8 cellular contexts compared by ENCODE assay signal in the genomic region with DNA sequence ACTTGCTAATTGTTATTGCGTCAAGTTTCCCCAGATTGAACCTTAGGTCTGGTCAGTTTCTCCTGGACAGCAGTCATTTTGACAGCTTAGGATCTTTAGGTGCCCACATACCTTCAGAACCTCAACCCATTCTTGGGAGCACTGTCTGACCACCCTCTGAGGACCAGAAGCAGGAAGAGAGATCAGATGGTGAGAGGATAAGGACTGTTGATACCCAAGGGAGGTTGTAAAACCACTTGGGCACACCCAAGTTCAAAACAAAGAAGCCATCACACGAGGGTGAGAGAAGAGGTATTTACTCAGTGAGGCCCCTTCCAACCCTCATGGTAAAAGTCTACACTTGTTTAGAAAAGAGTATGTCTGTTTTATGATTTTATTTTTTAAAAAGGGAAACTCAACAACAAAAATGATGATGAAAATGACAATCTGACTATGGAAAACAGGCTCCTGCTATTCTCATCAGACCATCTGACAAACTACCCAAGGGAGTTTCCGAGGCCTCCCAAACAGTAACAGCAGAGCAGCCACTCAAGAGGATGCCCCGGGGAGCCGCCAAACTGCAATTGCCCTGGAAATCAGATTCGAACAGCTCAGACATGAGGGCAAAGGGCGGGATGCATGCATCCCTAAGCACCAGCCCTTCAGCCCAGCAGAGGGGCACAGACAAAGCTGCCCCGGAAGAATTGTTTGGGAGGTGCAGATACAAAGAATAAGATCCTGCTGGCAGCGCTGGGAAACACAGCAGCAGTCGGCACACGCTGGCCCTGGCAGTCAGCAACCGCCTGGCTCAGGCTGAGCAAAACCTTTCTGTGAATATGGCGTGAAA.
DNase-seq lines count a peak whose midpoint lies in the region; ATAC-seq, FAIRE-seq and TF ChIP-seq lines count a peak whose summit lies in the region.

No MANE protein-coding gene starts in this region.

- H3K9me3 ChIP-seq in HepG2 (ENCODE audit: low read length), result no peaks in the 10 kb centered on the region
- H3K9me3 ChIP-seq in right lobe of liver, result no peaks in the 10 kb centered on the region
- H3K9me3 ChIP-seq in suprapubic skin, result no peaks in the 10 kb centered on the region

- no peak overlapping the region for H3K27ac ChIP-seq in HepG2 (ENCODE audit: extremely low read length, insufficient read depth, low read length)
- H3K27ac ChIP-seq in right lobe of liver, result peak overlapping the region in 1 of 3 donors; percentile 52
- no peak overlapping the region for H3K27ac ChIP-seq in suprapubic skin

- 42% methylated on average over 11 of the region's 13 CpGs for WGBS in HepG2 (ENCODE audit: low lambda C conversion rate)
- 74% methylated on average over 7 of the region's 13 CpGs for WGBS in right lobe of liver (ENCODE audit: insufficient coverage, low coverage, low lambda C conversion rate, missing lambda C conversion rate)
- 69% methylated on average over 13 of the region's 13 CpGs for WGBS in suprapubic skin

- no peak for FAIRE-seq in HepG2 (lab: Jason Lieb, UNC)

- BruUV-seq in HepG2 (replicated peaks; lab: Mats Ljungman, UMichigan), result no TSS peak

- no peak for DNase-seq in HepG2 (ENCODE audit: low spot score)
- no peak for DNase-seq in right lobe of liver
- DNase-seq in NCI-H526 treated with DMSO at 0.1 percent for 48 hours (lab: John Stamatoyannopoulos, UW), result peak; percentile 34
- peak; percentile 31 for DNase-seq in left ventricle myocardium superior
- peak; percentile 39 for DNase-seq in stimulated activated naive CD8-positive, alpha-beta T cell treated with anti-CD3 and anti-CD28 coated beads, Interleukin-15, Interleukin-2, amounts not matched to agents 100 U/mL and 50 U/mL, for 24 hours
- no peak for DNase-seq in T1000 (lab: John Stamatoyannopoulos, UW)
- DNase-seq in effector CD8-positive, alpha-beta T cell (lab: John Stamatoyannopoulos, UW), result no peak
- no peak for DNase-seq in suprapubic skin (ENCODE audit: low spot score in 2 of 2)

- CTCF ChIA-PET in HepG2 (lab: Yijun Ruan, JAX; ENCODE audit: low intra/inter-chr PET ratio, low total read pairs), result no interaction called here

- POLR2A ChIA-PET in HepG2 (lab: Yijun Ruan, JAX), result no interaction called here

- TF ChIP-seq EP300 in HepG2 (IDR thresholded peaks at IDR 0.05; ENCODE audit: low read depth in 2 of 2, low read length in 2 of 2) (no peak), HepG2 (CRISPR knock-in tag; IDR thresholded peaks at IDR 0.05; ENCODE audit: borderline replicate concordance) (no peak), suprapubic skin (IDR thresholded peaks at IDR 0.05) (no peak)

- no peak overlapping the region for H3K4me2 ChIP-seq in HepG2 (ENCODE audit: low read depth, low read length)

- ATAC-seq in HepG2 (peak; percentile 59), right lobe of liver (no peak), left ventricle myocardium superior (peak; percentile 48)
- peak; percentile 19 for ATAC-seq in stimulated activated naive CD8-positive, alpha-beta T cell treated with anti-CD3 and anti-CD28 coated beads, Interleukin-15, Interleukin-2, amounts not matched to agents 100 U/mL and 50 U/mL, for 24 hours

- TF ChIP-seq RAD21 in HepG2 (CRISPR knock-in tag; IDR thresholded peaks at IDR 0.05), result no peak

- no peaks in the 10 kb centered on the region for H3K27me3 ChIP-seq in HepG2 (ENCODE audit: control insufficient read depth in 1 of 2, insufficient read depth in 2 of 2, low read length in 2 of 2)
- H3K27me3 ChIP-seq in right lobe of liver, result no peaks in the 10 kb centered on the region
- no peaks in the 10 kb centered on the region for H3K27me3 ChIP-seq in suprapubic skin

- no peak for TF ChIP-seq POLR2A in HepG2 (IDR thresholded peaks at IDR 0.05; ENCODE audit: insufficient read depth in 1 of 2, low read depth in 2 of 2, low read length in 2 of 2)
- TF ChIP-seq POLR2A in right lobe of liver (IDR thresholded peaks at IDR 0.05), result no peak
- TF ChIP-seq POLR2A in suprapubic skin (IDR thresholded peaks at IDR 0.05), result no peak

- H3K79me2 ChIP-seq in HepG2 (ENCODE audit: insufficient read depth, low read length), result no peaks in the 10 kb centered on the region

- H3K4me3 ChIP-seq in HepG2 (replicated peaks in 1 of 3; ENCODE audit: insufficient read depth in 1 of 3, low read depth in 2 of 3, low read length in 3 of 3) (no peak overlapping the region), right lobe of liver (no peak overlapping the region), suprapubic skin (no peak overlapping the region)

- no peaks in the 10 kb centered on the region for H4K20me1 ChIP-seq in HepG2 (ENCODE audit: insufficient read depth, low read length)

- no peak overlapping the region for H2AFZ ChIP-seq in HepG2 (ENCODE audit: low read length)

- H3K9ac ChIP-seq in HepG2 (ENCODE audit: insufficient read depth, low read depth, low read length), result no peak overlapping the region

- H3K36me3 ChIP-seq in HepG2 (replicated peaks in 1 of 2; ENCODE audit: control insufficient read depth in 1 of 2, insufficient read depth in 2 of 2, low read length in 2 of 2) (no peaks in the 10 kb centered on the region), right lobe of liver (no peaks in the 10 kb centered on the region), suprapubic skin (no peaks in the 10 kb centered on the region)

- in situ Hi-C loops in HepG2 (cut with HindIII; ENCODE audit: extremely low pct_ligation_motif_present, low pct_unique_long_range_greater_than_20kb), result no loop called here

- TF ChIP-seq CTCF in HepG2 (CRISPR knock-in tag; IDR thresholded peaks at IDR 0.05) (no peak), right lobe of liver (IDR thresholded peaks at IDR 0.05) (no peak), suprapubic skin (IDR thresholded peaks at IDR 0.05) (no peak)

- intact Hi-C loops in HepG2 (cut with micrococcal nuclease; ENCODE audit: unreplicated experiment) (no loop called here), right lobe of liver (cut with DNase I) (no loop called here), left ventricle myocardium superior (cut with micrococcal nuclease) (no loop called here)

- H3K4me1 ChIP-seq in HepG2 (ENCODE audit: insufficient read depth, low read length) (peaks cover 19% of the 10 kb centered on the region), right lobe of liver (peaks cover 0 to 22% (median 11%) of the 10 kb centered on the region in 4 donors), suprapubic skin (peaks cover 24% of the 10 kb centered on the region)

TF ChIP-seq in HepG2, 621 proteins besides CTCF, POLR2A, EP300 and RAD21:
- TF ChIP-seq SIX1 (CRISPR knock-in tag; IDR thresholded peaks at IDR 0.05; ENCODE audit: borderline replicate concordance) (no peak), CBX1 (IDR thresholded peaks at IDR 0.05; ENCODE audit: low read depth) (no peak), ZNF496 (CRISPR knock-in tag; IDR thresholded peaks at IDR 0.05; ENCODE audit: insufficient replicate concordance) (no peak), ZBTB21 (CRISPR knock-in tag; IDR thresholded peaks at IDR 0.05) (no peak), CEBPG (CRISPR knock-in tag; IDR thresholded peaks at IDR 0.05) (no peak)

Comparison
In these comparisons a context has a peak if more than half of its experiments do, and no peak if none do; other contexts are left out.
1. ATAC-seq: peak in HepG2 (single experiment), left ventricle myocardium superior (single experiment) and stimulated activated naive CD8-positive, alpha-beta T cell treated with anti-CD3 and anti-CD28 coated beads, Interleukin-15, Interleukin-2, amounts not matched to agents 100 U/mL and 50 U/mL, for 24 hours (single experiment); none in right lobe of liver (0 of 4).
2. DNase-seq: peak in NCI-H526 treated with DMSO at 0.1 percent for 48 hours (single experiment), left ventricle myocardium superior (single experiment) and stimulated activated naive CD8-positive, alpha-beta T cell treated with anti-CD3 and anti-CD28 coated beads, Interleukin-15, Interleukin-2, amounts not matched to agents 100 U/mL and 50 U/mL, for 24 hours (single experiment); none in HepG2 (single experiment), right lobe of liver (0 of 3), T1000 (single experiment), effector CD8-positive, alpha-beta T cell (single experiment) and suprapubic skin (0 of 2).